ENCODE assay signal across 8 cellular contexts in genomic region chr5:132458651-132459030, GRCh38. TPM values are rescaled to one million over a fixed set of nuclear protein-coding genes. Genes with fewer than 3 reads are reported as not detected.
DNase-seq lines count a peak whose midpoint lies in the region; ATAC-seq, FAIRE-seq and TF ChIP-seq lines count a peak whose summit lies in the region.

No MANE protein-coding gene starts in this region.

- no peaks in the 10 kb centered on the region for H3K9me3 ChIP-seq in stomach
- no peaks in the 10 kb centered on the region for H3K9me3 ChIP-seq in adrenal gland (replicated peaks in 1 of 3)
- no peaks in the 10 kb centered on the region for H3K9me3 ChIP-seq in WERI-Rb-1 (ENCODE audit: severe bottlenecking)

- H3K4me3 ChIP-seq in bronchial epithelial cell (ENCODE audit: low read depth, low read length), result no peak overlapping the region
- no peak overlapping the region for H3K4me3 ChIP-seq in stomach
- no peak overlapping the region for H3K4me3 ChIP-seq in adrenal gland
- no peak overlapping the region for H3K4me3 ChIP-seq in WERI-Rb-1 (ENCODE audit: low read depth, low read length)

- WGBS in stomach, 5 donors, result 44 to 73% (median 61%) methylated on average over 1 of the region's 1 CpG
- 74 to 85% (median 80%) methylated on average over 1 of the region's 1 CpG for WGBS in adrenal gland, 4 donors

- peaks cover 94% of the 10 kb centered on the region for H3K4me1 Mint-ChIP-seq in activated naive CD4-positive, alpha-beta T cell treated with anti-CD3 and anti-CD28 coated beads, Interleukin-2, amount 50 U/mL, for 24 hours

- H3K36me3 ChIP-seq in bronchial epithelial cell (ENCODE audit: control insufficient read depth, insufficient read depth, low read length) (no peaks in the 10 kb centered on the region), stomach (peaks cover 0 to 16% (median 11%) of the 10 kb centered on the region in 4 donors), adrenal gland (replicated peaks in 1 of 2) (no peaks in the 10 kb centered on the region), WERI-Rb-1 (no peaks in the 10 kb centered on the region)

- H3K4me1 ChIP-seq in stomach (peaks cover 55 to 96% (median 79%) of the 10 kb centered on the region in 4 donors), adrenal gland (replicated peaks in 1 of 2) (peaks cover 21 to 53% of the 10 kb centered on the region in 2 donors)

- H3K9me3 Mint-ChIP-seq in activated naive CD4-positive, alpha-beta T cell treated with anti-CD3 and anti-CD28 coated beads, Interleukin-2, amount 50 U/mL, for 24 hours, result no peaks in the 10 kb centered on the region

- ATAC-seq in HG03565 (IDR thresholded peaks at IDR 0.05; ENCODE audit: unreplicated experiment), result peak; percentile 55

- no peak for DNase-seq in activated naive CD4-positive, alpha-beta T cell treated with Interleukin-2 at 50 U/mL for 16 hours
- DNase-seq in bronchial epithelial cell (ENCODE audit: low read depth) (peak; percentile 84), stomach (no peak), adrenal gland (no peak), WERI-Rb-1 (no peak)
- DNase-seq in activated CD4-positive, CD25-positive, alpha-beta regulatory T cell treated with anti-CD3 and anti-CD28 coated beads, Interleukin-2, amount 50 U/mL, for 72 hours, result no peak

- H3K36me3 Mint-ChIP-seq in activated naive CD4-positive, alpha-beta T cell treated with anti-CD3 and anti-CD28 coated beads, Interleukin-2, amount 50 U/mL, for 24 hours, result peaks cover 24% of the 10 kb centered on the region

- H3K27ac Mint-ChIP-seq in activated naive CD4-positive, alpha-beta T cell treated with anti-CD3 and anti-CD28 coated beads, Interleukin-2, amount 50 U/mL, for 24 hours, result peak overlapping the region; percentile 68

- no peak for FAIRE-seq in bronchial epithelial cell (lab: Jason Lieb, UNC)

- H3K27me3 ChIP-seq in bronchial epithelial cell (ENCODE audit: control insufficient read depth, insufficient read depth, low read length) (no peaks in the 10 kb centered on the region), stomach (no peaks in the 10 kb centered on the region), adrenal gland (no peaks in the 10 kb centered on the region), WERI-Rb-1 (ENCODE audit: insufficient read depth, low read depth, severe bottlenecking) (no peaks in the 10 kb centered on the region)

- TF ChIP-seq CTCF in bronchial epithelial cell (IDR thresholded peaks at IDR 0.05; ENCODE audit: insufficient read depth, low read length, severe bottlenecking) (no peak), stomach (IDR thresholded peaks at IDR 0.05) (no peak), adrenal gland (IDR thresholded peaks at IDR 0.05) (no peak), WERI-Rb-1 (IDR thresholded peaks at IDR 0.05; ENCODE audit: low read depth, low read length) (no peak)

- no peak for TF ChIP-seq POLR2A in stomach (IDR thresholded peaks at IDR 0.05)
- TF ChIP-seq POLR2A in adrenal gland (IDR thresholded peaks at IDR 0.05), result no peak

- intact Hi-C loops in stomach (cut with DNase I; ENCODE audit: low total_unique reads) (no loop called here), adrenal gland (cut with DNase I) (no loop called here)

- H3K27me3 Mint-ChIP-seq in activated naive CD4-positive, alpha-beta T cell treated with anti-CD3 and anti-CD28 coated beads, Interleukin-2, amount 50 U/mL, for 24 hours, result no peaks in the 10 kb centered on the region

- H3K27ac ChIP-seq in stomach (peak overlapping the region in 4 of 5 donors; percentile 42 to 88 (median 78)), adrenal gland (peak overlapping the region in 2 of 5 donors; percentile 9 to 61), WERI-Rb-1 (no peak overlapping the region)

- peak overlapping the region; percentile 37 for H3K4me3 Mint-ChIP-seq in activated naive CD4-positive, alpha-beta T cell treated with anti-CD3 and anti-CD28 coated beads, Interleukin-2, amount 50 U/mL, for 24 hours

- TF ChIP-seq EP300 in stomach (IDR thresholded peaks at IDR 0.05), result no peak

RNA-seq across cellular contexts. Expression of gene IRF1, which starts 31.9 kb away (rescaled TPM):
- 2.9 and 7.4 TPM in 2 replicates for total RNA-seq in bronchial epithelial cell
- total RNA-seq in stomach, result 100 to 1,000 TPM in 2 of 5 donors, 10 to 100 TPM in 3; 18.0 to 256 (median 91.5) TPM
- 10 to 100 TPM; 17.1 to 80.2 (median 49.1) TPM for polyA plus RNA-seq in stomach
- 100 to 1,000 TPM in 1 of 8 donors, 10 to 100 TPM in 7; 12.0 to 116 (median 25.5) TPM for total RNA-seq in adrenal gland
- 10 to 100 TPM in 2 of 3 donors, 1 to 10 TPM in 1; 9.0 to 20.0 (median 10.7) TPM for polyA plus RNA-seq in adrenal gland
